In genomic region chr3:177197041-177197933, GRCh38 we compare ENCODE assay signal across 8 cellular contexts. TPM values are rescaled to one million over a fixed set of nuclear protein-coding genes. Genes with fewer than 3 reads are reported as not detected.
DNase-seq lines count a peak whose midpoint lies in the region; ATAC-seq, FAIRE-seq and TF ChIP-seq lines count a peak whose summit lies in the region.

TBL1XR1 (minus strand) TSS chr3:177197482; CDS start chr3:177064977, 132,505 bp downstream.

- dilution Hi-C loops in keratinocyte (cut with MboI; ENCODE audit: extremely low pct_ligation_motif_present, low sequenced_read_pairs) = no loop called here

- DNase-seq in AG09309 (ENCODE audit: low read depth) (peak; percentile 68), NCI-H446 treated with DMSO at 0.1 percent for 48 hours (lab: John Stamatoyannopoulos, UW) (peak; percentile 97), cerebellar nuclear complex (lab: John Stamatoyannopoulos, UW) (peak; percentile 25 to 73), keratinocyte (ENCODE audit: low read depth, low spot score) (no peak)
- peak; percentile 78 for DNase-seq in activated CD4-positive, alpha-beta T cell treated with anti-CD3 and anti-CD28 coated beads for 1 hour
- DNase-seq in stimulated activated CD4-positive, alpha-beta T cell treated with anti-CD3 and anti-CD28 coated beads, Interleukin-12 subunit alpha, Interleukin-12 subunit beta, amount 100 ng/mL, for 48 hours (ENCODE audit: low read depth in 2 of 3, low spot score in 1 of 3) = peak; percentile 64 to 69 (median 66)

- H3K36me3 ChIP-seq in keratinocyte (ENCODE audit: control insufficient read depth in 2 of 2, extremely low read depth in 1 of 2, insufficient read depth in 2 of 2, low read length in 2 of 2) = no peaks in the 10 kb centered on the region

- TF ChIP-seq CTCF in AG09309 (IDR thresholded peaks at IDR 0.05; ENCODE audit: control insufficient read depth, insufficient read depth, low read depth, low read length, missing control alignments) = no peak
- TF ChIP-seq CTCF in keratinocyte (optimal IDR thresholded peaks at IDR 0.05 in 1 of 3, IDR thresholded peaks at IDR 0.05 in 1 of 3, conservative IDR thresholded peaks at IDR 0.05 in 1 of 3; ENCODE audit: extremely low read depth in 1 of 3, insufficient read depth in 2 of 3, low read length in 3 of 3) = no peak

- no peaks in the 10 kb centered on the region for H3K9me1 ChIP-seq in keratinocyte (ENCODE audit: control insufficient read depth, extremely low read depth, insufficient read depth, low read length)

- peak within 1 kb of the TSS; percentile 70 for H3K4me3 ChIP-seq in AG09309 (ENCODE audit: control insufficient read depth, low read depth, low read length)
- H3K4me3 ChIP-seq in keratinocyte (ENCODE audit: control insufficient read depth in 2 of 3, extremely low read depth in 1 of 3, insufficient read depth in 2 of 3, low read depth in 1 of 3, low read length in 3 of 3) = peak within 1 kb of the TSS; percentile 88 to 99 (median 92)

- H3K9me3 ChIP-seq in keratinocyte (ENCODE audit: control insufficient read depth, low read depth, low read length) = no peaks in the 10 kb centered on the region

- H3K4me1 ChIP-seq in keratinocyte (ENCODE audit: control insufficient read depth, extremely low read depth, insufficient read depth, low read length) = peaks cover 38% of the 10 kb centered on the region

- no peaks in the 10 kb centered on the region for H3K27me3 ChIP-seq in keratinocyte (ENCODE audit: control insufficient read depth, extremely low read depth, insufficient read depth, low read length)

- ATAC-seq in GM19025 (IDR thresholded peaks at IDR 0.05; ENCODE audit: low read depth, unreplicated experiment) (peak; percentile 44), HG03342 (IDR thresholded peaks at IDR 0.05; ENCODE audit: unreplicated experiment) (peak; percentile 44)

- FAIRE-seq in keratinocyte (lab: Jason Lieb, UNC) = no peak

- H3K79me2 ChIP-seq in keratinocyte (ENCODE audit: control insufficient read depth, insufficient read depth, low read length) = peaks cover 44% of the 10 kb centered on the region

- no peaks in the 10 kb centered on the region for H4K20me1 ChIP-seq in keratinocyte (ENCODE audit: control insufficient read depth, extremely low read depth, insufficient read depth, low read length)

- H2AFZ ChIP-seq in keratinocyte (ENCODE audit: control insufficient read depth, low read length) = peak within 1 kb of the TSS; percentile 22

- H3K4me2 ChIP-seq in keratinocyte (ENCODE audit: control insufficient read depth, extremely low read depth, insufficient read depth, low read depth, low read length) = peak within 1 kb of the TSS; percentile 80

- peak within 1 kb of the TSS; percentile 98 for H3K27ac ChIP-seq in keratinocyte (ENCODE audit: control insufficient read depth, insufficient read depth, low read length)

- H3K9ac ChIP-seq in keratinocyte (ENCODE audit: control insufficient read depth, extremely low read depth, insufficient read depth, low read length) = peak within 1 kb of the TSS; percentile 99

RNA-seq across cellular contexts. Expression of gene TBL1XR1, which starts in this region (rescaled TPM):
- 97.0 to 169 TPM (median 130 TPM) in 3 replicates for polyA plus RNA-seq in keratinocyte
- polyA plus RNA-seq in keratinocyte (2011; ENCODE audit: low read depth) = 110 TPM
- 54.3 and 118 TPM in 2 replicates for polyA plus RNA-seq in keratinocyte (2011; cell fraction: cytosol; rRNA removed)
- polyA plus RNA-seq in keratinocyte (2011; cell fraction: nucleus; rRNA removed) = 84.8 and 109 TPM in 2 replicates
- 69.2 and 87.6 TPM in 2 replicates for polyA plus RNA-seq in keratinocyte (2012; ENCODE audit: low replicate concordance)
- polyA minus RNA-seq in keratinocyte = 227 to 533 TPM (median 415 TPM) in 3 replicates
- polyA minus RNA-seq in keratinocyte (2011; cell fraction: cytosol; rRNA and poly(A)+ RNA removed) = 322 TPM
- 237 and 437 TPM in 2 replicates for polyA minus RNA-seq in keratinocyte (2011; cell fraction: nucleus; rRNA and poly(A)+ RNA removed)
